Comparison of ENCODE assay signal across 19 cellular contexts in the genomic region with DNA sequence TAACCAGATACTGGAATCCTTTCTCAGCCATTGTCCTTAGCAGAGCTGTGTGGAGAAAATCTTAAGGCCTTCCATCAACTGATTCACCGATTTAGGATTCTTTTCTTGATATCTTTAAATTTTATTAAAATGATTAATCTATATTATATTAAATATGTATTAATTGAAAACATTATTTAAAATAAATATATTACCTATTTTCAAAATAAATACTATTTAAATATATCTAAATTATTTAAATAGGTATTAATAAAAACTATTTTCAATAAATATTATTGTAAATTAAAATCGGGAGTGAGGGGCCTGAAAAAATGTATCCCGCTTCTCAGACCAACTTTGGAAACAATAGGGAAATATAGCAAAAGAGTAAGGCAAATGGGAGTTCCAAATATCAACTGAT.
DNase-seq lines count a peak whose midpoint lies in the region; ATAC-seq, FAIRE-seq and TF ChIP-seq lines count a peak whose summit lies in the region.
"Had no signal": no experiment of that assay in that cellular context is flagged by ENCODE, and none has a peak within 500 bp of the region (broad histone marks: within the 10 kb centered on the region; RNA-seq: fewer than 3 reads in every experiment).

No MANE protein-coding gene starts in this region.

- ATAC-seq in WTC11 (no peak), GM21515 (IDR thresholded peaks at IDR 0.05; ENCODE audit: unreplicated experiment) (no peak)

- H3K79me2 ChIP-seq in trophoblast cell (ENCODE audit: control insufficient read depth, insufficient read depth, low read length, poor library complexity) (no peaks in the 10 kb centered on the region), neural progenitor cell (ENCODE audit: low read depth) (no peaks in the 10 kb centered on the region)

- H3K9me3 Mint-ChIP-seq in WTC11 (peaks cover 11% of the 10 kb centered on the region), neural progenitor cell (no peaks in the 10 kb centered on the region)
- H3K9me3 Mint-ChIP-seq: CD4-positive, alpha-beta memory T cell had no signal

- no peaks in the 10 kb centered on the region for H3F3A ChIP-seq in neural progenitor cell (ENCODE audit: low read depth)

- H2AFZ ChIP-seq in trophoblast cell (ENCODE audit: insufficient read depth, low read length, poor library complexity), result no peak overlapping the region
- no peak overlapping the region for H2AFZ ChIP-seq in neural progenitor cell (replicated peaks)
- H2AFZ ChIP-seq: GM23248 had no signal

- H3K4me2 ChIP-seq in trophoblast cell (ENCODE audit: low read length), result no peak overlapping the region
- no peak overlapping the region for H3K4me2 ChIP-seq in neural progenitor cell

- CTCF ChIA-PET in WTC11 (lab: Charles Lee), result interaction anchor here (1.4 kb wide), 1 partner anchor 41 kb away, joined by 4 read pairs; no protein-coding TSS in a partner anchor

- H3K14ac ChIP-seq in trophoblast cell (ENCODE audit: low read length), result no peak overlapping the region

- no peak overlapping the region for H4K12ac ChIP-seq in trophoblast cell (ENCODE audit: low read depth, low read length)

- H3K9me3 ChIP-seq in trophoblast cell (ENCODE audit: insufficient read depth, low read depth, low read length) (peaks cover 2% of the 10 kb centered on the region), neural progenitor cell (ENCODE audit: low read depth) (no peaks in the 10 kb centered on the region)

- H3K4me3 ChIP-seq in trophoblast cell (ENCODE audit: low read depth, low read length), result no peak overlapping the region
- H3K4me3 ChIP-seq in neural progenitor cell, result no peak overlapping the region
- H3K4me3 ChIP-seq: GM23248 had no signal

- no peak overlapping the region for H2AK5ac ChIP-seq in trophoblast cell (ENCODE audit: low read length)

- peaks cover 0 to 10% of the 10 kb centered on the region in 2 experiments for H3K4me1 ChIP-seq in trophoblast cell (ENCODE audit: control insufficient read depth in 1 of 2, insufficient read depth in 2 of 2, low read length in 2 of 2)
- H3K4me1 ChIP-seq in neural progenitor cell, result no peaks in the 10 kb centered on the region

- H3K4me1 Mint-ChIP-seq in WTC11, result peaks cover 6% of the 10 kb centered on the region
- H3K4me1 Mint-ChIP-seq in neural progenitor cell, result no peaks in the 10 kb centered on the region
- H3K4me1 Mint-ChIP-seq: CD4-positive, alpha-beta memory T cell had no signal

- H3K18ac ChIP-seq in trophoblast cell (ENCODE audit: low read length), result no peak overlapping the region

- peak; percentile 3 for FAIRE-seq in G401.6 (lab: Jason Lieb, UNC)
- peak; percentile 91 for FAIRE-seq in frontal cortex (lab: Jason Lieb, UNC)
- FAIRE-seq: GM12892, H1 had no signal

- DNase-seq in WTC11 (ENCODE audit: low spot score) (no peak), frontal cortex (ENCODE audit: low spot score in 2 of 2) (no peak), trophoblast cell (no peak), erythroblast (lab: John Stamatoyannopoulos, UW) (no peak), neural progenitor cell (ENCODE audit: low spot score) (no peak)
- DNase-seq: 8988T; C1 segment of cervical spinal cord; Calu3; CD4-positive, alpha-beta memory T cell; COR-L47; DMS53; DMS79 treated with DMSO at 0.1 percent for 48 hours; GM23248; H7; HCEC 1CT had no signal

- no CpG with 5 or more reads among the region's 3 CpGs for WGBS in trophoblast cell (ENCODE audit: extremely low coverage, insufficient coverage, insufficient read length)

- no peak overlapping the region for H3K4me3 Mint-ChIP-seq in WTC11
- no peak overlapping the region for H3K4me3 Mint-ChIP-seq in neural progenitor cell
- H3K4me3 Mint-ChIP-seq: CD4-positive, alpha-beta memory T cell had no signal

- no peak overlapping the region for H4K8ac ChIP-seq in trophoblast cell (ENCODE audit: low read depth, low read length)

- no peak for TF ChIP-seq CTCF in WTC11 (IDR thresholded peaks at IDR 0.05)
- no peak for TF ChIP-seq CTCF in neural progenitor cell (IDR thresholded peaks at IDR 0.05)

- POLR2A ChIA-PET in WTC11 (lab: Charles Lee), result no interaction called here

- H3K27me3 ChIP-seq in trophoblast cell (ENCODE audit: insufficient read depth, low read length) (no peaks in the 10 kb centered on the region), neural progenitor cell (no peaks in the 10 kb centered on the region)

- TF ChIP-seq POLR2A in erythroblast (IDR thresholded peaks at IDR 0.05; ENCODE audit: low read length), result no peak

- H3K36me3 Mint-ChIP-seq in WTC11 (peaks cover 7% of the 10 kb centered on the region), neural progenitor cell (no peaks in the 10 kb centered on the region)
- H3K36me3 Mint-ChIP-seq: CD4-positive, alpha-beta memory T cell had no signal

- H3K4ac ChIP-seq in trophoblast cell (ENCODE audit: low read depth, low read length), result no peak overlapping the region

- no peaks in the 10 kb centered on the region; the same call in 1 of the 2 replicates for H3K27me3 Mint-ChIP-seq in WTC11 (ENCODE audit: low read depth)
- peaks cover 4% of the 10 kb centered on the region for H3K27me3 Mint-ChIP-seq in neural progenitor cell (ENCODE audit: insufficient read depth, low read depth)

- H3K9ac ChIP-seq in trophoblast cell (ENCODE audit: low read length) (no peak overlapping the region), neural progenitor cell (no peak overlapping the region)
- H3K9ac ChIP-seq: GM23248 had no signal

- H2BK12ac ChIP-seq in trophoblast cell (ENCODE audit: low read length), result peak overlapping the region; percentile 84

- H3K27ac ChIP-seq in trophoblast cell (ENCODE audit: low read depth, low read length), result no peak overlapping the region
- H3K27ac ChIP-seq in neural progenitor cell, result no peak overlapping the region
- H3K27ac ChIP-seq: GM23248 had no signal

- H3K79me1 ChIP-seq in trophoblast cell (ENCODE audit: low read length), result peaks cover 6% of the 10 kb centered on the region

- H2BK5ac ChIP-seq in trophoblast cell (ENCODE audit: low read depth, low read length, poor library complexity), result no peak overlapping the region

- no peaks in the 10 kb centered on the region for H3K36me3 ChIP-seq in trophoblast cell (ENCODE audit: control insufficient read depth in 1 of 2, insufficient read depth in 2 of 2, low read length in 2 of 2)
- no peaks in the 10 kb centered on the region for H3K36me3 ChIP-seq in neural progenitor cell

- no peaks in the 10 kb centered on the region for H4K20me1 ChIP-seq in neural progenitor cell (ENCODE audit: low read depth)

- no peak overlapping the region for H4K91ac ChIP-seq in trophoblast cell (ENCODE audit: low read depth, low read length)

- no peak overlapping the region for H3K27ac Mint-ChIP-seq in WTC11
- H3K27ac Mint-ChIP-seq in neural progenitor cell, result no peak overlapping the region
- H3K27ac Mint-ChIP-seq: CD4-positive, alpha-beta memory T cell had no signal

- H3K23ac ChIP-seq in trophoblast cell (ENCODE audit: low read length), result no peak overlapping the region

- no peak overlapping the region for H2BK120ac ChIP-seq in trophoblast cell (ENCODE audit: insufficient read depth, low read length, poor library complexity)

TF ChIP-seq in WTC11, 78 proteins besides CTCF, POLR2A, EP300 and RAD21:
- no peak for TF ChIP-seq ZNF121 (CRISPR knock-in tag; IDR thresholded peaks at IDR 0.05)
- TF ChIP-seq HMGA2 (CRISPR knock-in tag; IDR thresholded peaks at IDR 0.05), result peak; percentile 100
- TF ChIP-seq SP1 (CRISPR knock-in tag; conservative IDR thresholded peaks at IDR 0.05), result no peak
- no peak for TF ChIP-seq FOXP1 (CRISPR knock-in tag; IDR thresholded peaks at IDR 0.05; ENCODE audit: borderline replicate concordance)
